ENCODE assay signal across 31 cellular contexts in genomic region chr14:35425850-35426249, GRCh38.
"Had no signal": no experiment of that assay in that cellular context is flagged by ENCODE, and none has a peak within 500 bp of the region (broad histone marks: within the 10 kb centered on the region; RNA-seq: fewer than 3 reads in every experiment).

No MANE protein-coding gene starts in this region.

- DNase-seq: activated B cell treated with CpG ODN at 0.5 μM for 24 hours; activated CD4-positive, alpha-beta memory T cell treated with anti-CD3 and anti-CD28 coated beads for 36 hours; activated CD4-positive, alpha-beta T cell treated with anti-CD3 and anti-CD28 coated beads, Interleukin-2, amount 10 ng/mL, durations not matched to agents 24 days and 14 days; activated CD4-positive, alpha-beta T cell treated with anti-CD3 and anti-CD28 coated beads, Interleukin-2, amount 50 U/mL, for 1 hour; activated CD4-positive, alpha-beta T cell treated with anti-CD3 and anti-CD28 coated beads, Interleukin-2, amount 50 U/mL, for 4 hours; activated CD4-positive, CD25-positive, alpha-beta regulatory T cell treated with anti-CD3 and anti-CD28 coated beads, Interleukin-2, amount 50 U/mL, for 72 hours; activated CD8-positive, alpha-beta memory T cell treated with anti-CD3 and anti-CD28 coated beads, Interleukin-2, amount 50 U/mL, for 4 hours; activated CD8-positive, alpha-beta T cell treated with anti-CD3 and anti-CD28 coated beads for 36 hours; activated effector memory CD4-positive, alpha-beta T cell treated with Interleukin-2 at 50 U/mL for 16 hours; activated gamma-delta T cell; activated naive CD4-positive, alpha-beta T cell treated with anti-CD3 and anti-CD28 coated beads, Interleukin-2, amount 10 ng/mL, durations not matched to agents 7 days and 5 days; activated naive CD4-positive, alpha-beta T cell treated with Interleukin-2 at 50 U/mL for 16 hours; activated T-cell treated with anti-CD3 and anti-CD28 coated beads for 4 hours; activated T-cell treated with anti-CD3 and anti-CD28 coated beads, Interleukin-2, amount 50 U/mL, for 1 hour; activated T-cell treated with anti-CD3 and anti-CD28 coated beads, Interleukin-2, amount 50 U/mL, for 4 hours; amygdala; anterior cingulate cortex; caudate nucleus; cerebellar nuclear complex; SW 1271; T-helper 1 cell; T-helper 2 cell; T-helper 9 cell had no signal

- H3K9me3 Mint-ChIP-seq: activated B cell treated with CpG ODN at 0.5 μM for 24 hours; activated CD4-positive, alpha-beta memory T cell treated with anti-CD3 and anti-CD28 coated beads for 36 hours; activated CD4-positive, alpha-beta T cell treated with anti-CD3 and anti-CD28 coated beads, Interleukin-2, amount 10 ng/mL, durations not matched to agents 24 days and 14 days; activated CD8-positive, alpha-beta T cell treated with anti-CD3 and anti-CD28 coated beads for 36 hours; activated naive CD4-positive, alpha-beta T cell treated with anti-CD3 and anti-CD28 coated beads, Interleukin-2, amount 10 ng/mL, durations not matched to agents 7 days and 5 days; activated naive CD4-positive, alpha-beta T cell treated with anti-CD3 and anti-CD28 coated beads, Interleukin-2, amount 50 U/mL, for 24 hours; activated T-cell treated with anti-CD3 and anti-CD28 coated beads, Interleukin-2, amount 50 U/mL, for 4 hours; central memory CD8-positive, alpha-beta T cell; T-helper 2 cell treated with Interferon-gamma antibody and Interleukin-4, amounts not matched to agents 5 μg/mL and 100 μg/mL, for 36 hours had no signal

- H3K36me3 Mint-ChIP-seq: activated CD4-positive, alpha-beta memory T cell treated with anti-CD3 and anti-CD28 coated beads for 36 hours; activated naive CD4-positive, alpha-beta T cell treated with anti-CD3 and anti-CD28 coated beads, Interleukin-2, amount 10 ng/mL, durations not matched to agents 7 days and 5 days; activated naive CD4-positive, alpha-beta T cell treated with anti-CD3 and anti-CD28 coated beads, Interleukin-2, amount 50 U/mL, for 24 hours; activated naive CD8-positive, alpha-beta T cell; brain had no signal

- H3K4me3 Mint-ChIP-seq: activated B cell treated with CpG ODN at 0.5 μM for 24 hours; activated CD4-positive, alpha-beta memory T cell treated with anti-CD3 and anti-CD28 coated beads for 36 hours; activated CD4-positive, alpha-beta T cell treated with anti-CD3 and anti-CD28 coated beads, Interleukin-2, amount 10 ng/mL, durations not matched to agents 24 days and 14 days; activated CD8-positive, alpha-beta T cell treated with anti-CD3 and anti-CD28 coated beads for 36 hours; activated naive CD4-positive, alpha-beta T cell treated with anti-CD3 and anti-CD28 coated beads, Interleukin-2, amount 10 ng/mL, durations not matched to agents 7 days and 5 days; activated naive CD4-positive, alpha-beta T cell treated with anti-CD3 and anti-CD28 coated beads, Interleukin-2, amount 50 U/mL, for 24 hours; activated naive CD8-positive, alpha-beta T cell; activated T-cell treated with anti-CD3 and anti-CD28 coated beads, Interleukin-2, amount 50 U/mL, for 4 hours; activated T-helper 1 cell treated with anti-CD3 and anti-CD28 coated beads, Interleukin-12 subunit alpha, Interleukin-12 subunit beta, Interleukin-2, Interleukin-4 antibody, amounts not matched to agents 30 ng/mL and 10 ng/mL and 1 ng/mL, durations not matched to agents 14 hours and 24 hours and 36 hours; brain; central memory CD8-positive, alpha-beta T cell; T-helper 1 cell treated with Interleukin-12 subunit alpha and Interleukin-12 subunit beta and Interleukin-4 antibody, amounts not matched to agents 30 μg/mL and 1 μg/mL, for 36 hours; T-helper 2 cell treated with Interferon-gamma antibody and Interleukin-4, amounts not matched to agents 5 μg/mL and 100 μg/mL, for 36 hours had no signal

- H3K27ac Mint-ChIP-seq: activated B cell treated with CpG ODN at 0.5 μM for 24 hours; activated CD4-positive, alpha-beta memory T cell treated with anti-CD3 and anti-CD28 coated beads for 36 hours; activated CD4-positive, alpha-beta T cell treated with anti-CD3 and anti-CD28 coated beads, Interleukin-2, amount 10 ng/mL, durations not matched to agents 24 days and 14 days; activated CD8-positive, alpha-beta T cell treated with anti-CD3 and anti-CD28 coated beads for 36 hours; activated naive CD4-positive, alpha-beta T cell treated with anti-CD3 and anti-CD28 coated beads, Interleukin-2, amount 10 ng/mL, durations not matched to agents 7 days and 5 days; activated naive CD4-positive, alpha-beta T cell treated with anti-CD3 and anti-CD28 coated beads, Interleukin-2, amount 50 U/mL, for 24 hours; activated naive CD8-positive, alpha-beta T cell; activated T-helper 1 cell treated with anti-CD3 and anti-CD28 coated beads, Interleukin-12 subunit alpha, Interleukin-12 subunit beta, Interleukin-2, Interleukin-4 antibody, amounts not matched to agents 30 ng/mL and 10 ng/mL and 1 ng/mL, durations not matched to agents 14 hours and 24 hours and 36 hours; activated T-helper 2 cell treated with anti-CD3 and anti-CD28 coated beads, Interferon-gamma antibody, Interleukin-2, Interleukin-4, amounts not matched to agents 10 μg/mL and 5 μg/mL and 100 μg/mL, durations not matched to agents 14 hours and 24 hours and 36 hours; brain; T-helper 1 cell treated with Interleukin-12 subunit alpha and Interleukin-12 subunit beta and Interleukin-4 antibody, amounts not matched to agents 30 μg/mL and 1 μg/mL, for 36 hours; T-helper 2 cell treated with Interferon-gamma antibody and Interleukin-4, amounts not matched to agents 5 μg/mL and 100 μg/mL, for 36 hours had no signal

- H3K27me3 Mint-ChIP-seq: activated B cell treated with CpG ODN at 0.5 μM for 24 hours; activated CD4-positive, alpha-beta memory T cell treated with anti-CD3 and anti-CD28 coated beads for 36 hours; activated CD4-positive, alpha-beta T cell treated with anti-CD3 and anti-CD28 coated beads, Interleukin-2, amount 10 ng/mL, durations not matched to agents 24 days and 14 days; activated CD8-positive, alpha-beta T cell treated with anti-CD3 and anti-CD28 coated beads for 36 hours; activated naive CD4-positive, alpha-beta T cell treated with anti-CD3 and anti-CD28 coated beads, Interleukin-2, amount 10 ng/mL, durations not matched to agents 7 days and 5 days; activated naive CD4-positive, alpha-beta T cell treated with anti-CD3 and anti-CD28 coated beads, Interleukin-2, amount 50 U/mL, for 24 hours; activated naive CD8-positive, alpha-beta T cell; central memory CD8-positive, alpha-beta T cell had no signal

- ATAC-seq: activated CD8-positive, alpha-beta T cell treated with anti-CD3 and anti-CD28 coated beads for 36 hours; activated T-cell treated with anti-CD3 and anti-CD28 coated beads, Interleukin-2, amount 50 U/mL, for 4 hours had no signal
